In genomic region chr17:66541461-66542182, GRCh38 we compare ENCODE assay signal across 8 cellular contexts.
DNase-seq lines count a peak whose midpoint lies in the region; ATAC-seq and TF ChIP-seq lines count a peak whose summit lies in the region.

No MANE protein-coding gene starts in this region.

- peaks cover 23% of the 10 kb centered on the region for H3K36me3 Mint-ChIP-seq in CD4-positive, alpha-beta T cell (ENCODE audit: low read depth)
- H3K36me3 Mint-ChIP-seq in activated naive CD8-positive, alpha-beta T cell treated with anti-CD3 and anti-CD28 coated beads, Interleukin-2, amount 50 U/mL, for 24 hours (ENCODE audit: low read depth) = peaks cover 41% of the 10 kb centered on the region
- H3K36me3 Mint-ChIP-seq in neural crest cell (ENCODE audit: low read depth) = peaks cover 10% of the 10 kb centered on the region

- H3K4me1 Mint-ChIP-seq in CD4-positive, alpha-beta T cell (ENCODE audit: low read depth) = peaks cover 82% of the 10 kb centered on the region
- peaks cover 76% of the 10 kb centered on the region for H3K4me1 Mint-ChIP-seq in activated naive CD8-positive, alpha-beta T cell treated with anti-CD3 and anti-CD28 coated beads, Interleukin-2, amount 50 U/mL, for 24 hours
- H3K4me1 Mint-ChIP-seq in neural crest cell = peaks cover 57% of the 10 kb centered on the region

- H3K9me3 Mint-ChIP-seq in CD4-positive, alpha-beta T cell = no peaks in the 10 kb centered on the region
- peaks cover 11% of the 10 kb centered on the region for H3K9me3 Mint-ChIP-seq in activated naive CD8-positive, alpha-beta T cell treated with anti-CD3 and anti-CD28 coated beads, Interleukin-2, amount 50 U/mL, for 24 hours
- peaks cover 8% of the 10 kb centered on the region for H3K9me3 Mint-ChIP-seq in neural crest cell

- DNase-seq in CD4-positive, alpha-beta T cell = no peak
- DNase-seq in activated naive CD8-positive, alpha-beta T cell treated with anti-CD3 and anti-CD28 coated beads, Interleukin-2, amount 50 U/mL, for 24 hours = peak; percentile 18
- DNase-seq in neural crest cell (ENCODE audit: low read depth, low spot score) (no peak), COR-L47 (lab: John Stamatoyannopoulos, UW) (no peak), pons (ENCODE audit: low spot score) (no peak)
- DNase-seq in stimulated activated naive CD4-positive, alpha-beta T cell (lab: John Stamatoyannopoulos, UW) = no peak

- no peak for ATAC-seq in CD4-positive, alpha-beta T cell (ENCODE audit: poor library complexity)
- ATAC-seq in GM19351 (IDR thresholded peaks at IDR 0.05; ENCODE audit: unreplicated experiment) (peak; percentile 71), HG03354 (IDR thresholded peaks at IDR 0.05; ENCODE audit: poor library complexity, severe bottlenecking, unreplicated experiment) (peak; percentile 83)
- peak; percentile 58 for ATAC-seq in activated naive CD8-positive, alpha-beta T cell treated with anti-CD3 and anti-CD28 coated beads, Interleukin-2, amount 50 U/mL, for 24 hours

- CTCF ChIA-PET in CD4-positive, alpha-beta T cell (lab: Charles Lee) = interaction anchor here (1.0 kb wide), 1 partner anchor 25 kb away, joined by 3 read pairs; no protein-coding TSS in a partner anchor

- H3K27ac ChIP-seq in CD4-positive, alpha-beta T cell (ENCODE audit: low read depth, low read length) = no peak overlapping the region

- intact Hi-C loops in CD4-positive, alpha-beta T cell (cut with DNase I, micrococcal nuclease) = no loop called here

- no peaks in the 10 kb centered on the region for H3K27me3 ChIP-seq in CD4-positive, alpha-beta T cell (ENCODE audit: control insufficient read depth, insufficient read depth, low read length)

- TF ChIP-seq CTCF in CD4-positive, alpha-beta T cell (IDR thresholded peaks at IDR 0.05) = no peak
- TF ChIP-seq CTCF in neural crest cell (conservative IDR thresholded peaks at IDR 0.05) = no peak

- H3K4me3 Mint-ChIP-seq in CD4-positive, alpha-beta T cell = peak overlapping the region; percentile 5
- H3K4me3 Mint-ChIP-seq in activated naive CD8-positive, alpha-beta T cell treated with anti-CD3 and anti-CD28 coated beads, Interleukin-2, amount 50 U/mL, for 24 hours = peak overlapping the region; percentile 58
- peak overlapping the region; percentile 84 for H3K4me3 Mint-ChIP-seq in neural crest cell

- POLR2A ChIA-PET in CD4-positive, alpha-beta T cell (lab: Charles Lee) = interaction anchor here (0.6 kb wide), 1 partner anchor 143 kb away, joined by 3 read pairs; no protein-coding TSS in a partner anchor

- H3K27ac Mint-ChIP-seq in CD4-positive, alpha-beta T cell = peak overlapping the region; percentile 2
- peak overlapping the region; percentile 74 for H3K27ac Mint-ChIP-seq in activated naive CD8-positive, alpha-beta T cell treated with anti-CD3 and anti-CD28 coated beads, Interleukin-2, amount 50 U/mL, for 24 hours
- H3K27ac Mint-ChIP-seq in neural crest cell (ENCODE audit: unreplicated experiment) = peak overlapping the region; percentile 28

- H3K27me3 Mint-ChIP-seq in CD4-positive, alpha-beta T cell = no peaks in the 10 kb centered on the region
- no peaks in the 10 kb centered on the region for H3K27me3 Mint-ChIP-seq in activated naive CD8-positive, alpha-beta T cell treated with anti-CD3 and anti-CD28 coated beads, Interleukin-2, amount 50 U/mL, for 24 hours
- H3K27me3 Mint-ChIP-seq in neural crest cell (ENCODE audit: low read depth) = no peaks in the 10 kb centered on the region

- H3K9me3 ChIP-seq in CD4-positive, alpha-beta T cell (ENCODE audit: control insufficient read depth, low read length) = no peaks in the 10 kb centered on the region

Comparison
In these comparisons a context has a peak if more than half of its experiments do, and no peak if none do; other contexts are left out.
1. H3K27ac Mint-ChIP-seq: peak in every context shown above with its lines; median percentile 74 in activated naive CD8-positive, alpha-beta T cell treated with anti-CD3 and anti-CD28 coated beads, Interleukin-2, amount 50 U/mL, for 24 hours; 28 in neural crest cell; 2 in CD4-positive, alpha-beta T cell.
2. H3K4me3 Mint-ChIP-seq: peak in every context shown above with its lines; median percentile 84 in neural crest cell; 58 in activated naive CD8-positive, alpha-beta T cell treated with anti-CD3 and anti-CD28 coated beads, Interleukin-2, amount 50 U/mL, for 24 hours; 5 in CD4-positive, alpha-beta T cell.